12 cellular contexts compared by ENCODE assay signal in genomic region chr3:128447561-128448013, GRCh38. TPM values are rescaled to one million over a fixed set of nuclear protein-coding genes. Genes with fewer than 3 reads are reported as not detected.
DNase-seq lines count a peak whose midpoint lies in the region; ATAC-seq, FAIRE-seq and TF ChIP-seq lines count a peak whose summit lies in the region.
"Had no signal": no experiment of that assay in that cellular context is flagged by ENCODE, and none has a peak within 500 bp of the region (broad histone marks: within the 10 kb centered on the region; RNA-seq: fewer than 3 reads in every experiment).

No MANE protein-coding gene starts in this region.

- no peak for TF ChIP-seq POLR2A in GM12891 (IDR thresholded peaks at IDR 0.05; ENCODE audit: low read depth, low read length)

- FAIRE-seq in GM12891 (lab: Jason Lieb, UNC), result no peak

- ATAC-seq in HG03060 (IDR thresholded peaks at IDR 0.05; ENCODE audit: low read depth, unreplicated experiment) (peak; percentile 73), HG02678 (IDR thresholded peaks at IDR 0.05; ENCODE audit: unreplicated experiment) (no peak)
- ATAC-seq: GM23338 had no signal

- DNase-seq in GM12891 (ENCODE audit: insufficient read length, low spot score) (no peak), foreskin melanocyte (no peak), anterior cingulate cortex (lab: John Stamatoyannopoulos, UW) (no peak)
- DNase-seq in activated T-cell treated with anti-CD3 and anti-CD28 coated beads, Interleukin-2, amount 50 U/mL, for 48 hours, result peak; percentile 83
- peak; percentile 59 to 63 for DNase-seq in stimulated activated CD4-positive, alpha-beta T cell treated with anti-CD3 and anti-CD28 coated beads, Interleukin-2, amount 100 ng/mL, for 48 hours
- DNase-seq in central memory CD4-positive, alpha-beta T cell, result no peak
- DNase-seq: DMS 273 treated with DMSO at 0.1 percent for 48 hours, NCI-H1048, T1000 had no signal

TF ChIP-seq in GM12891, 5 proteins besides CTCF, POLR2A, EP300 and RAD21:
- TF ChIP-seq SPI1 (IDR thresholded peaks at IDR 0.05; ENCODE audit: low read depth, low read length) (no peak), PAX5 (IDR thresholded peaks at IDR 0.05; ENCODE audit: insufficient read depth, low read length, severe bottlenecking) (peak; percentile 34)

RNA-seq across cellular contexts. Expression of gene DNAJB8, which starts 19.1 kb away (rescaled TPM):
- polyA plus RNA-seq in GM12891 (2012; ENCODE audit: low read depth, missing spikeins), result not detected
- polyA plus RNA-seq: GM23338 had no signal

RNA-seq across cellular contexts. Expression of gene GATA2, which starts 45.4 kb away (rescaled TPM):
- 0.06 TPM for polyA plus RNA-seq in GM12891 (2012; ENCODE audit: low read depth, missing spikeins)

Comparison
In these comparisons a context has a peak if more than half of its experiments do, and no peak if none do; other contexts are left out.
1. DNase-seq: peak in activated T-cell treated with anti-CD3 and anti-CD28 coated beads, Interleukin-2, amount 50 U/mL, for 48 hours (2 of 2) and stimulated activated CD4-positive, alpha-beta T cell treated with anti-CD3 and anti-CD28 coated beads, Interleukin-2, amount 100 ng/mL, for 48 hours (2 of 2); none in GM12891 (single experiment), foreskin melanocyte (single experiment), anterior cingulate cortex (0 of 58) and central memory CD4-positive, alpha-beta T cell (single experiment).